Comparison of ENCODE assay signal across 28 cellular contexts in genomic region chr22:48534395-48534958, GRCh38.
"Had no signal": no experiment of that assay in that cellular context is flagged by ENCODE, and none has a peak within 500 bp of the region (broad histone marks: within the 10 kb centered on the region; RNA-seq: fewer than 3 reads in every experiment).

No MANE protein-coding gene starts in this region.

- H3K4me3 ChIP-seq: colonic mucosa, lung, neural progenitor cell, prostate gland, right lobe of liver, spleen, stomach, thyroid gland had no signal

- H2AFZ ChIP-seq: neural progenitor cell, parathyroid adenoma had no signal

- H3K36me3 ChIP-seq: colonic mucosa, neural progenitor cell, prostate gland, right lobe of liver, spleen, stomach, thyroid gland had no signal

- FAIRE-seq: endothelial cell of umbilical vein, islet of Langerhans had no signal

- H3K27ac ChIP-seq: colonic mucosa, neural progenitor cell, parathyroid adenoma, prostate gland, right lobe of liver, spleen, stomach, thyroid gland had no signal

- H3K9me3 ChIP-seq: colonic mucosa, prostate gland, right lobe of liver, spleen, stomach, thyroid gland had no signal

- H3K4me2 ChIP-seq: neural progenitor cell had no signal

- DNase-seq: caudate nucleus; colonic mucosa; effector CD4-positive, alpha-beta T cell; endodermal cell; erythroblast; foreskin melanocyte; head of caudate nucleus; hippocampal formation; kidney glomerular epithelial cell; mesenchymal stem cell; midbrain; occipital lobe; right lobe of liver; spleen; stimulated activated CD4-positive, alpha-beta T cell treated with anti-CD3 and anti-CD28 coated beads, Interleukin-15, amount 100 ng/mL, for 24 hours; stimulated activated CD4-positive, alpha-beta T cell treated with anti-CD3 and anti-CD28 coated beads, Interleukin-1b, Interleukin-23, amount 100 ng/mL, for 48 hours; stimulated activated CD4-positive, alpha-beta T cell treated with anti-CD3 and anti-CD28 coated beads, Interleukin-4, amount 100 ng/mL, for 24 hours; stomach; thyroid gland had no signal

- H3K79me2 ChIP-seq: parathyroid adenoma had no signal

- H3K4me1 ChIP-seq: colonic mucosa, parathyroid adenoma, prostate gland, right lobe of liver, spleen, thyroid gland had no signal

- ATAC-seq: left lobe of liver; natural killer cell treated with Interleukin-12 subunit alpha and Interleukin-12 subunit beta and Interleukin-15 and Interleukin-18, amount 100 ng/mL, for 72 hours; stimulated activated memory B cell treated with anti-CD40 and anti-IgM and Interleukin-4, amounts not matched to agents 10 μg/mL and 1 μg/mL and 100 μg/mL, for 72 hours had no signal

- H3K27me3 ChIP-seq: colonic mucosa, neural progenitor cell, right lobe of liver, thyroid gland had no signal
